Comparison of ENCODE assay signal across 1 cellular context in genomic region chr12:56160894-56161667, GRCh38.
TF ChIP-seq lines count a peak whose summit lies in the region.

No MANE protein-coding gene starts in this region.

TF ChIP-seq in GM12878, 131 proteins besides CTCF, POLR2A, EP300 and RAD21:
- TF ChIP-seq TCF7 (IDR thresholded peaks at IDR 0.05; ENCODE audit: borderline replicate concordance) (no peak), POU2F2 (IDR thresholded peaks at IDR 0.05; ENCODE audit: borderline replicate concordance, low read depth, low read length) (peak; percentile 24; the same call in 1 of the 3 replicates), MTA3 (IDR thresholded peaks at IDR 0.05; ENCODE audit: borderline replicate concordance, low read length) (no peak), POLR2AphosphoS5 (IDR thresholded peaks at IDR 0.05; ENCODE audit: low read length) (peak; percentile 40; the same call in 1 of the 2 replicates), ZSCAN29 (IDR thresholded peaks at IDR 0.05) (no peak), IRF4 (IDR thresholded peaks at IDR 0.05; ENCODE audit: low read depth, low read length) (no peak)
